Comparison of ENCODE assay signal across 11 cellular contexts in the genomic region with DNA sequence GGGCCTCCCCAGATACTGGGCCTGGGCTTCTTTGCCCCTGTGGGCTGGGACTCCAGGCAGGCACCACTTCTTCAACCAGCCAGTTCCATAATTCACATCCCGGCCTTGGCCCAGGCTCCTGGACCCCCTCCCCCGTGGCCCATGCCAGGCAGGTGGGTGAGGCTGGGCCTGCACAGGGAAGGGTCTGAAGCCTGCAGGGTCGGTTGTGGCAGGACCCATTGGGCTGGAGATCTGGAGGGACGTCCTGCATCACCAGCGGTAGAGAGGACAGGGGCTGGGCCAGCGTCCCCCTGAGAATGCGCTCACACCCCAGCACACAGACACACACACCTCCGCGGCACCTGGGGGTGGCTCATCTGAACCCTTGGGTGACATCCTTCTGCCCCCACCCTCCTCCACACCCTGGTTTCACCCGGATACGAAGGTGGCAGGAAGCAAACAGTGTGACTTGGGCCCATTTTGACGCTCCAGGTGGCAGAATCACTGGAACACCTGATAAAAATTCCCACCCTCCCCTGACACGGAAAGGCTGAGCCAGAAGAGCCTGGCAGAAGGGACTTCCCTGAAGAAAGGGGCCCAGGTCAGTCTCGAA. TPM values are rescaled to one million over a fixed set of nuclear protein-coding genes. Genes with fewer than 3 reads are reported as not detected.
DNase-seq lines count a peak whose midpoint lies in the region; FAIRE-seq lines count a peak whose summit lies in the region.
"Had no signal": no experiment of that assay in that cellular context is flagged by ENCODE, and none has a peak within 500 bp of the region (broad histone marks: within the 10 kb centered on the region; RNA-seq: fewer than 3 reads in every experiment).

No MANE protein-coding gene starts in this region.

- H3K27me3 Mint-ChIP-seq in CD4-positive, alpha-beta memory T cell: no peaks in the 10 kb centered on the region
- H3K27me3 Mint-ChIP-seq in dendritic cell treated with granulocyte-macrophage colony-stimulating factor and Interleukin-4, amounts not matched to agents 40 ng/mL and 50 ng/mL, for 4 days: no peaks in the 10 kb centered on the region

- H3K36me3 ChIP-seq in CD4-positive, alpha-beta memory T cell (ENCODE audit: insufficient read depth, low read length): no peaks in the 10 kb centered on the region
- no peaks in the 10 kb centered on the region for H3K36me3 ChIP-seq in NT2/D1 (ENCODE audit: insufficient read depth, insufficient read length, low read length)
- no peaks in the 10 kb centered on the region for H3K36me3 ChIP-seq in small intestine (ENCODE audit: control insufficient read depth in 2 of 2, insufficient read depth in 2 of 2, low read length in 2 of 2)

- peaks cover 0 to 1% of the 10 kb centered on the region in 2 donors for H3K36me3 Mint-ChIP-seq in CD4-positive, alpha-beta memory T cell
- no peaks in the 10 kb centered on the region for H3K36me3 Mint-ChIP-seq in dendritic cell treated with granulocyte-macrophage colony-stimulating factor and Interleukin-4, amounts not matched to agents 40 ng/mL and 50 ng/mL, for 4 days (ENCODE audit: low read depth)

- H3K27ac ChIP-seq in CD4-positive, alpha-beta memory T cell (ENCODE audit: low read depth, low read length): peak overlapping the region; percentile 18
- H3K27ac ChIP-seq in small intestine (ENCODE audit: low read depth in 1 of 2, low read length in 1 of 2): peak overlapping the region in 1 of 2 donors; percentile 10

- H3K9me3 Mint-ChIP-seq in CD4-positive, alpha-beta memory T cell: no peaks in the 10 kb centered on the region
- H3K9me3 Mint-ChIP-seq in dendritic cell treated with granulocyte-macrophage colony-stimulating factor and Interleukin-4, amounts not matched to agents 40 ng/mL and 50 ng/mL, for 4 days: no peaks in the 10 kb centered on the region
- H3K9me3 Mint-ChIP-seq: H9 had no signal

- POLR2A ChIA-PET in CD4-positive, alpha-beta memory T cell (lab: Charles Lee; ENCODE audit: partially characterized antibody): interaction anchor here (1.0 to 2.7 kb wide), 9 partner anchors 9 to 135 kb away, joined by 3 to 32 read pairs (median 5); no protein-coding TSS in a partner anchor

- CTCF ChIA-PET in CD4-positive, alpha-beta memory T cell (lab: Charles Lee; ENCODE audit: partially characterized antibody): interaction anchor here (0.9 to 15.5 kb wide), 10 partner anchors 8 to 346 kb away, joined by 3 to 569 read pairs (median 6); no protein-coding TSS in a partner anchor

- peak overlapping the region in 5 of 7 donors; percentile 6 to 73 (median 36) for H3K27ac Mint-ChIP-seq in CD4-positive, alpha-beta memory T cell
- peak overlapping the region; percentile 91 for H3K27ac Mint-ChIP-seq in dendritic cell treated with granulocyte-macrophage colony-stimulating factor and Interleukin-4, amounts not matched to agents 40 ng/mL and 50 ng/mL, for 4 days
- H3K27ac Mint-ChIP-seq: H9 had no signal

- no peaks in the 10 kb centered on the region for H3K27me3 ChIP-seq in CD4-positive, alpha-beta memory T cell (ENCODE audit: insufficient read depth, low read length)
- H3K27me3 ChIP-seq in NT2/D1 (ENCODE audit: insufficient read depth, insufficient read length) (no peaks in the 10 kb centered on the region), small intestine (ENCODE audit: control insufficient read depth in 2 of 2, insufficient read depth in 2 of 2, low read length in 2 of 2) (no peaks in the 10 kb centered on the region)

- no peak for DNase-seq in CD4-positive, alpha-beta memory T cell
- DNase-seq in NT2/D1 (ENCODE audit: low read depth, low spot score) (no peak), small intestine (peak; percentile 25), NCI-H2107 treated with DMSO at 0.1 percent for 48 hours (lab: John Stamatoyannopoulos, UW; ENCODE audit: unreplicated experiment) (no peak), AG08396 (ENCODE audit: low spot score) (no peak)
- DNase-seq in activated CD4-positive, alpha-beta T cell treated with anti-CD3 and anti-CD28 coated beads, Interleukin-2, amount 50 U/mL, for 4 hours: no peak
- DNase-seq: NCI-H1417 treated with DMSO at 0.1 percent for 48 hours, SIG-M5 had no signal

- intact Hi-C loops in CD4-positive, alpha-beta memory T cell (cut with micrococcal nuclease): loop anchor here (1.0 to 10.0 kb wide), 3 partner anchors 16 to 341 kb away; no protein-coding TSS in a partner anchor
- intact Hi-C loops in dendritic cell treated with granulocyte-macrophage colony-stimulating factor and Interleukin-4, amounts not matched to agents 40 ng/mL and 50 ng/mL, for 4 days (cut with micrococcal nuclease): loop anchor here (1.0 kb wide), 1 partner anchor 122 kb away; no protein-coding TSS in a partner anchor

- no peak for FAIRE-seq in small intestine (lab: Jason Lieb, UNC)

- WGBS in small intestine, 3 donors: 55 to 75% (median 71%) methylated on average over 13 to 14 of the region's 14 CpGs

- H3K9ac ChIP-seq in NT2/D1 (ENCODE audit: insufficient read length, low read depth): peak overlapping the region; percentile 28

- H3K4me3 Mint-ChIP-seq in CD4-positive, alpha-beta memory T cell: no peak overlapping the region
- H3K4me3 Mint-ChIP-seq in dendritic cell treated with granulocyte-macrophage colony-stimulating factor and Interleukin-4, amounts not matched to agents 40 ng/mL and 50 ng/mL, for 4 days: no peak overlapping the region
- H3K4me3 Mint-ChIP-seq: H9 had no signal

- no peaks in the 10 kb centered on the region for H3K9me3 ChIP-seq in CD4-positive, alpha-beta memory T cell (ENCODE audit: control insufficient read depth in 1 of 2, low read length in 2 of 2)
- H3K9me3 ChIP-seq in NT2/D1 (ENCODE audit: insufficient read depth, low read length) (no peaks in the 10 kb centered on the region), small intestine (ENCODE audit: control insufficient read depth, low read depth) (no peaks in the 10 kb centered on the region)

- H3K4me1 Mint-ChIP-seq in CD4-positive, alpha-beta memory T cell: peaks cover 12 to 50% (median 20%) of the 10 kb centered on the region in 4 donors
- H3K4me1 Mint-ChIP-seq in dendritic cell treated with granulocyte-macrophage colony-stimulating factor and Interleukin-4, amounts not matched to agents 40 ng/mL and 50 ng/mL, for 4 days (ENCODE audit: low read depth): peaks cover 41% of the 10 kb centered on the region

- no peak overlapping the region for H3K4me3 ChIP-seq in CD4-positive, alpha-beta memory T cell (ENCODE audit: low read length in 2 of 2)
- H3K4me3 ChIP-seq in NT2/D1 (ENCODE audit: insufficient read length, low read depth) (no peak overlapping the region), small intestine (ENCODE audit: low read depth in 1 of 2, low read length in 2 of 2) (no peak overlapping the region)

- H3K4me1 ChIP-seq in CD4-positive, alpha-beta memory T cell (ENCODE audit: insufficient read depth, low read length): peaks cover 44% of the 10 kb centered on the region
- H3K4me1 ChIP-seq in NT2/D1 (ENCODE audit: insufficient read depth, insufficient read length) (peaks cover 24% of the 10 kb centered on the region), small intestine (ENCODE audit: control insufficient read depth in 2 of 2, insufficient read depth in 1 of 2, low read depth in 1 of 2, low read length in 1 of 2) (peaks cover 0 to 4% of the 10 kb centered on the region in 2 donors)

RNA-seq across cellular contexts. Expression of gene ZDHHC19, which starts 15.4 kb away (rescaled TPM):
- not detected for total RNA-seq in CD4-positive, alpha-beta memory T cell
- not detected for polyA plus RNA-seq in CD4-positive, alpha-beta memory T cell
- polyA plus RNA-seq in small intestine: under 1 TPM in 1 of 3 donors, not detected in 2; 0.22 TPM
- polyA plus RNA-seq: BJ had no signal

RNA-seq across cellular contexts. Expression of gene SLC51A, which starts 20.6 kb away (rescaled TPM):
- total RNA-seq in CD4-positive, alpha-beta memory T cell: not detected
- polyA plus RNA-seq in CD4-positive, alpha-beta memory T cell: 1 to 10 TPM in 1 of 2 donors, not detected in 1; 2.7 TPM
- polyA plus RNA-seq in small intestine: 100 to 1,000 TPM in 2 of 3 donors, 10 to 100 TPM in 1; 25.0 to 143 (median 117) TPM
- polyA plus RNA-seq: BJ had no signal

Comparison
In these comparisons a context has a peak if more than half of its experiments do, and no peak if none do; other contexts are left out.
1. RNA of gene SLC51A, which starts 20.6 kb away (polyA plus RNA-seq): 25.0 to 143 TPM in small intestine; 2.7 TPM in CD4-positive, alpha-beta memory T cell; every median in the first group is over 4 times any median in the second.